ENCODE assay signal across 14 cellular contexts in the genomic region with DNA sequence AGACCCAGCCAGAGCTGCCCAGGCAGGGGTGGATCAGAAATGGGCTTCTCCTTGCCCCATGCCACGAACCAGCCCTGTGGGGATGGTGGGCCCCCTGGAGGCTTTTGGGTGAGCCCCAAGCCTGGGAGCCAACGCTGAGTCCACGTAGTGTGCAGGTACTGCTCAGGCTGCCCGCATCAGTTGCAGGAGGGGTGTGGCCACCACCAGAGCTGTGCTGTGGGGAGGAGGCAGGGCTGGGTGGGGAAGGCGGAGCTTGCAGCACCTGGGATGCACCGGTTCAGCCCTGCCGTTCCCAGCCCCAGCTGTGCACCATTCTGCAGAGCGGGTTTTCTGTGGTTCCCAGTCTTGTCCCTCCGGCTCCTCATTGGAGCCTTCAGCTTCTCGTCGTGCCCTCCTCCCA. TPM values are rescaled to one million over a fixed set of nuclear protein-coding genes. Genes with fewer than 3 reads are reported as not detected.
DNase-seq lines count a peak whose midpoint lies in the region; ATAC-seq, FAIRE-seq and TF ChIP-seq lines count a peak whose summit lies in the region.
"Had no signal": no experiment of that assay in that cellular context is flagged by ENCODE, and none has a peak within 500 bp of the region (broad histone marks: within the 10 kb centered on the region; RNA-seq: fewer than 3 reads in every experiment).

No MANE protein-coding gene starts in this region.

- H3K27me3 ChIP-seq in H1 (replicated peaks in 1 of 4; ENCODE audit: control insufficient read depth in 3 of 4, extremely low read depth in 1 of 4, insufficient read depth in 3 of 4, low read length in 3 of 4) (no peaks in the 10 kb centered on the region; a peak in 1 of 7 replicates), gastrocnemius medialis (no peaks in the 10 kb centered on the region)
- H3K27me3 ChIP-seq: cardiac muscle cell had no signal

- H2BK15ac ChIP-seq in H1 (ENCODE audit: low read length): no peak overlapping the region

- H2BK12ac ChIP-seq in H1 (ENCODE audit: low read depth, low read length): no peak overlapping the region

- no peak overlapping the region for H3K4me3 Mint-ChIP-seq in activated T-cell treated with anti-CD3 and anti-CD28 coated beads, Interleukin-2, amount 50 U/mL, for 4 hours
- H3K4me3 Mint-ChIP-seq: natural killer cell treated with Interleukin-12 subunit alpha and Interleukin-12 subunit beta and Interleukin-15 and Interleukin-18, amount 100 ng/mL, for 72 hours had no signal

- no peak overlapping the region for H4K5ac ChIP-seq in H1 (ENCODE audit: insufficient read length, low read depth, low read length)

- H3K14ac ChIP-seq in H1 (ENCODE audit: insufficient read length): no peak overlapping the region

- no peak overlapping the region; the same call in 1 of the 2 replicates for H3K18ac ChIP-seq in H1 (ENCODE audit: extremely low read depth, low read length)

- H2BK120ac ChIP-seq in H1 (replicated peaks; ENCODE audit: low read depth, low read length): no peak overlapping the region

- H3K4me2 ChIP-seq in H1 (ENCODE audit: insufficient read depth in 1 of 2, low read depth in 2 of 2, low read length in 2 of 2): peak overlapping the region; percentile 18 to 44; a peak in 3 of 4 replicates

- no peak for FAIRE-seq in H1 (lab: Jason Lieb, UNC)
- FAIRE-seq: kidney, urothelium cell line had no signal

- CTCF ChIA-PET in H1 (lab: Charles Lee; ENCODE audit: partially characterized antibody): interaction anchor here (0.6 to 3.2 kb wide), 23 partner anchors 10 to 219 kb away, joined by 3 to 29 read pairs (median 4); a partner anchor contains a TSS

- H4K91ac ChIP-seq in H1 (replicated peaks; ENCODE audit: insufficient read length, low read length): no peak overlapping the region

- no peak for TF ChIP-seq RAD21 in H1 (IDR thresholded peaks at IDR 0.05 in 1 of 2, conservative IDR thresholded peaks at IDR 0.05 in 1 of 2; ENCODE audit: low read depth in 2 of 2, low read length in 2 of 2)

- peak overlapping the region; percentile 65; the same call in 1 of the 2 replicates for H2AK5ac ChIP-seq in H1 (ENCODE audit: low read depth, low read length)

- no peaks in the 10 kb centered on the region for H3K9me3 Mint-ChIP-seq in activated T-cell treated with anti-CD3 and anti-CD28 coated beads, Interleukin-2, amount 50 U/mL, for 4 hours
- H3K9me3 Mint-ChIP-seq: activated T-helper 2 cell treated with anti-CD3 and anti-CD28 coated beads, Interferon-gamma antibody, Interleukin-2, Interleukin-4, amounts not matched to agents 10 μg/mL and 5 μg/mL and 100 μg/mL, durations not matched to agents 14 hours and 24 hours and 36 hours; natural killer cell treated with Interleukin-12 subunit alpha and Interleukin-12 subunit beta and Interleukin-15 and Interleukin-18, amount 100 ng/mL, for 72 hours had no signal

- TF ChIP-seq EP300 in H1 (IDR thresholded peaks at IDR 0.05; ENCODE audit: borderline replicate concordance in 1 of 2, low read depth in 2 of 2, low read length in 2 of 2): no peak

- H3K4me1 ChIP-seq in H1 (replicated peaks in 1 of 4; ENCODE audit: control insufficient read depth in 3 of 4, insufficient read depth in 4 of 4, low read length in 3 of 4) (peaks cover 0 to 8% (median 3%) of the 10 kb centered on the region in 4 experiments; a peak in 5 of 7 replicates), gastrocnemius medialis (peaks cover 22 to 25% of the 10 kb centered on the region in 2 donors)

- peak; percentile 35 to 46 for ATAC-seq in activated T-cell treated with anti-CD3 and anti-CD28 coated beads, Interleukin-2, amount 50 U/mL, for 4 hours
- no peak for ATAC-seq in gastrocnemius medialis
- no peak for ATAC-seq in Right ventricle myocardium inferior

- no peaks in the 10 kb centered on the region for H3K79me1 ChIP-seq in H1 (ENCODE audit: low read depth, low read length)

- intact Hi-C loops in gastrocnemius medialis (cut with DNase I; ENCODE audit: low total_unique reads): no loop called here
- intact Hi-C loops in Right ventricle myocardium inferior (cut with DNase I): no loop called here

- H3K23me2 ChIP-seq in H1 (ENCODE audit: low read depth, low read length): no peaks in the 10 kb centered on the region

- peaks cover 28% of the 10 kb centered on the region for H3K36me3 Mint-ChIP-seq in activated T-cell treated with anti-CD3 and anti-CD28 coated beads, Interleukin-2, amount 50 U/mL, for 4 hours (ENCODE audit: insufficient read depth)
- H3K36me3 Mint-ChIP-seq: natural killer cell treated with Interleukin-12 subunit alpha and Interleukin-12 subunit beta and Interleukin-15 and Interleukin-18, amount 100 ng/mL, for 72 hours had no signal

- no peak overlapping the region for H3K23ac ChIP-seq in H1 (ENCODE audit: insufficient read length)

- POLR2A ChIA-PET in H1 (lab: Charles Lee; ENCODE audit: partially characterized antibody): interaction anchor here (0.6 to 1.5 kb wide), 7 partner anchors 8 to 335 kb away, joined by 3 to 6 read pairs (median 3); no protein-coding TSS in a partner anchor

- H3K9ac ChIP-seq in H1 (replicated peaks in 1 of 4; ENCODE audit: extremely low read depth in 1 of 4, low read depth in 3 of 4, low read length in 3 of 4): peak overlapping the region in 2 of 4 experiments; percentile 25 to 41; a peak in 1 of 7 replicates

- no peak for DNase-seq in activated T-cell treated with anti-CD3 and anti-CD28 coated beads, Interleukin-2, amount 50 U/mL, for 4 hours
- DNase-seq in activated T-cell treated with anti-CD3 and anti-CD28 coated beads, Interleukin-2, amount 50 U/mL, for 48 hours: no peak
- DNase-seq in NCI-H2196 (lab: John Stamatoyannopoulos, UW; ENCODE audit: unreplicated experiment): peak; percentile 59
- DNase-seq in H1 (ENCODE audit: low read depth in 1 of 2, low spot score in 2 of 2): peak in 1 of 2 experiments; percentile 82
- no peak for DNase-seq in gastrocnemius medialis
- no peak for DNase-seq in DMS153 (lab: John Stamatoyannopoulos, UW)
- DNase-seq in Right ventricle myocardium inferior (ENCODE audit: missing footprints): no peak
- DNase-seq in activated naive CD4-positive, alpha-beta T cell treated with Interleukin-2 at 50 U/mL for 16 hours: no peak
- DNase-seq: kidney, NCI-H1417 treated with DMSO at 0.1 percent for 48 hours had no signal

- in situ Hi-C loops in gastrocnemius medialis (cut with MboI; ENCODE audit: low sequenced_read_pairs in 4 of 4): loop anchor here in 1 of 4 donors (10.0 kb wide), 1 partner anchor 57 kb away; no protein-coding TSS in a partner anchor

- peak overlapping the region; percentile 90; the same call in 1 of the 2 replicates for H2BK5ac ChIP-seq in H1 (ENCODE audit: low read depth, low read length)

- H3K36me3 ChIP-seq in H1 (ENCODE audit: control insufficient read depth in 2 of 4, insufficient read depth in 4 of 4, low read length in 3 of 4) (peaks cover 2 to 19% (median 12%) of the 10 kb centered on the region in 4 experiments; a peak in 6 of 8 replicates), gastrocnemius medialis (peaks cover 0 to 88% of the 10 kb centered on the region in 2 donors)

- H3K9me3 ChIP-seq in H1 (ENCODE audit: insufficient read depth in 2 of 2, low read depth in 1 of 2, low read length in 1 of 2) (peaks cover 12 to 19% of the 10 kb centered on the region in 2 experiments), gastrocnemius medialis (no peaks in the 10 kb centered on the region)

- H3K27ac ChIP-seq in H1 (ENCODE audit: low read depth, low read length): 0 out of 2 replicates have a peak overlapping the region, but pooled peaks have one; percentile 29
- peak overlapping the region in 3 of 4 donors; percentile 88 to 93 (median 91) for H3K27ac ChIP-seq in gastrocnemius medialis
- H3K27ac ChIP-seq: cardiac muscle cell had no signal

- no peak overlapping the region for H2AFZ ChIP-seq in H1 (ENCODE audit: low read length)

- no peaks in the 10 kb centered on the region for H3K27me3 Mint-ChIP-seq in activated T-cell treated with anti-CD3 and anti-CD28 coated beads, Interleukin-2, amount 50 U/mL, for 4 hours (ENCODE audit: low read depth)
- H3K27me3 Mint-ChIP-seq: natural killer cell treated with Interleukin-12 subunit alpha and Interleukin-12 subunit beta and Interleukin-15 and Interleukin-18, amount 100 ng/mL, for 72 hours had no signal

- TF ChIP-seq CTCF in H1 (IDR thresholded peaks at IDR 0.05; ENCODE audit: control extremely low read depth in 1 of 3, insufficient read depth in 1 of 3, low read depth in 1 of 3, low read length in 3 of 3): no peak
- TF ChIP-seq CTCF in gastrocnemius medialis (IDR thresholded peaks at IDR 0.05 in 4 of 5, conservative IDR thresholded peaks at IDR 0.05 in 1 of 5): no peak

- H3K4ac ChIP-seq in H1 (replicated peaks; ENCODE audit: insufficient read length, low read depth, low read length): no peak overlapping the region

- H3K79me2 ChIP-seq in H1 (ENCODE audit: control insufficient read depth in 1 of 2, insufficient read depth in 2 of 2, low read length in 2 of 2): no peaks in the 10 kb centered on the region

- H2BK20ac ChIP-seq in H1 (ENCODE audit: low read length): no peak overlapping the region

- no peak overlapping the region for H3K56ac ChIP-seq in H1 (replicated peaks; ENCODE audit: insufficient read length, low read depth, low read length)

- no peaks in the 10 kb centered on the region for H3K4me1 Mint-ChIP-seq in activated T-cell treated with anti-CD3 and anti-CD28 coated beads, Interleukin-2, amount 50 U/mL, for 4 hours (ENCODE audit: low read depth)

- H3K4me3 ChIP-seq in H1 (ENCODE audit: extremely low read depth in 1 of 4, insufficient read depth in 2 of 4, low read depth in 3 of 4, low read length in 4 of 4) (peak overlapping the region in 3 of 4 experiments; percentile 4 to 37 (median 10); a peak in 2 of 8 replicates), gastrocnemius medialis (no peak overlapping the region)
- H3K4me3 ChIP-seq: cardiac muscle cell had no signal

- peak overlapping the region; percentile 65; the same call in 1 of the 2 replicates for H4K8ac ChIP-seq in H1 (ENCODE audit: extremely low read depth, insufficient read depth, low read length)

- TF ChIP-seq POLR2A in H1 (IDR thresholded peaks at IDR 0.05; ENCODE audit: control extremely low read depth in 1 of 2, low read depth in 2 of 2, low read length in 2 of 2) (no peak), gastrocnemius medialis (IDR thresholded peaks at IDR 0.05) (no peak)

- no peaks in the 10 kb centered on the region for H4K20me1 ChIP-seq in H1 (replicated peaks in 1 of 2; ENCODE audit: control insufficient read depth in 1 of 2, insufficient read depth in 2 of 2, low read length in 2 of 2)

- WGBS in H1 (ENCODE audit: extremely low coverage in 1 of 2, insufficient coverage in 1 of 2, insufficient read length in 1 of 2, insufficient replicate concordance in 2 of 2, low coverage in 1 of 2, low lambda C conversion rate in 2 of 2, missing lambda C conversion rate in 1 of 2), 2 experiments: 57% methylated on average over 7 of the region's 11 CpGs; no CpG with 5 or more reads in 1 of the 2 experiments

RNA-seq across cellular contexts. Expression of a gene that starts 36.3 kb away (rescaled TPM):
- 10 to 100 TPM in 1 of 3 donors, 1 to 10 TPM in 2; 3.1 to 31.4 (median 5.3) TPM for total RNA-seq in activated T-cell treated with anti-CD3 and anti-CD28 coated beads, Interleukin-2, amount 50 U/mL, for 4 hours
- not detected in 2 replicates for total RNA-seq in H1 (2021; fragmentation: NEBNext Ultra II Directional; extraction: Animal tissue kit (Norgen Biotek cat#: 25700))
- not detected in 2 replicates for polyA plus RNA-seq in H1 (2011; rRNA removed)
- not detected for polyA plus RNA-seq in H1 (2011; cell fraction: cytosol; rRNA removed)
- polyA plus RNA-seq in H1 (2011; cell fraction: nucleus; rRNA removed): not detected
- not detected in 4 replicates for polyA plus RNA-seq in H1 (2012, experiment 1 of 2)
- not detected for polyA plus RNA-seq in H1 (2012, experiment 2 of 2)
- polyA plus RNA-seq in H1 (2013, experiment 1 of 2): not detected
- not detected for polyA plus RNA-seq in H1 (2013, experiment 2 of 2)
- not detected in 2 replicates for polyA minus RNA-seq in H1 (2011; rRNA and poly(A)+ RNA removed)
- not detected for polyA minus RNA-seq in H1 (2011; cell fraction: cytosol; rRNA and poly(A)+ RNA removed)
- not detected for polyA minus RNA-seq in H1 (2011; cell fraction: nucleus; rRNA and poly(A)+ RNA removed)
- total RNA-seq in gastrocnemius medialis: not detected
- not detected for total RNA-seq in Right ventricle myocardium inferior
- total RNA-seq: cardiac muscle cell; kidney; natural killer cell treated with Interleukin-12 subunit alpha and Interleukin-12 subunit beta and Interleukin-15 and Interleukin-18, amount 100 ng/mL, for 72 hours had no signal
- polyA plus RNA-seq: cardiac muscle cell had no signal

RNA-seq across cellular contexts. Expression of a gene that starts 45.2 kb away (rescaled TPM):
- under 1 TPM in 1 of 3 donors, not detected in 2; 0.28 TPM for total RNA-seq in activated T-cell treated with anti-CD3 and anti-CD28 coated beads, Interleukin-2, amount 50 U/mL, for 4 hours
- 0.15 and 0.35 TPM in 2 replicates for total RNA-seq in H1 (2021; fragmentation: NEBNext Ultra II Directional; extraction: Animal tissue kit (Norgen Biotek cat#: 25700))
- polyA plus RNA-seq in H1 (2011; rRNA removed): 0.39 and 0.44 TPM in 2 replicates
- polyA plus RNA-seq in H1 (2011; cell fraction: cytosol; rRNA removed): 0.66 TPM
- polyA plus RNA-seq in H1 (2011; cell fraction: nucleus; rRNA removed): 0.53 TPM
- polyA plus RNA-seq in H1 (2012, experiment 1 of 2): 0.17 to 0.70 TPM (median 0.39 TPM) in 4 replicates
- 0.24 TPM for polyA plus RNA-seq in H1 (2012, experiment 2 of 2)
- 0.24 TPM for polyA plus RNA-seq in H1 (2013, experiment 1 of 2)
- polyA plus RNA-seq in H1 (2013, experiment 2 of 2): 0.44 TPM
- 0.13 TPM in 1 of 2 replicates, not detected in the other for polyA minus RNA-seq in H1 (2011; rRNA and poly(A)+ RNA removed)
- polyA minus RNA-seq in H1 (2011; cell fraction: cytosol; rRNA and poly(A)+ RNA removed): not detected
- polyA minus RNA-seq in H1 (2011; cell fraction: nucleus; rRNA and poly(A)+ RNA removed): not detected
- total RNA-seq in gastrocnemius medialis: not detected
- 0.70 TPM for total RNA-seq in Right ventricle myocardium inferior

RNA-seq across cellular contexts. Expression of a gene that starts 59.1 kb away (rescaled TPM):
- 10 to 100 TPM; 35.9 to 42.3 (median 37.9) TPM for total RNA-seq in activated T-cell treated with anti-CD3 and anti-CD28 coated beads, Interleukin-2, amount 50 U/mL, for 4 hours
- total RNA-seq in H1 (2021; fragmentation: NEBNext Ultra II Directional; extraction: Animal tissue kit (Norgen Biotek cat#: 25700)): 40.4 and 40.5 TPM in 2 replicates
- 5.5 and 13.2 TPM in 2 replicates for polyA plus RNA-seq in H1 (2011; rRNA removed)
- polyA plus RNA-seq in H1 (2011; cell fraction: cytosol; rRNA removed): 4.1 TPM
- 18.6 TPM for polyA plus RNA-seq in H1 (2011; cell fraction: nucleus; rRNA removed)
- polyA plus RNA-seq in H1 (2012, experiment 1 of 2): 15.2 to 19.4 TPM (median 18.9 TPM) in 4 replicates
- polyA plus RNA-seq in H1 (2012, experiment 2 of 2): 13.9 TPM
- 33.1 TPM for polyA plus RNA-seq in H1 (2013, experiment 1 of 2)
- polyA plus RNA-seq in H1 (2013, experiment 2 of 2): 33.0 TPM
- polyA minus RNA-seq in H1 (2011; rRNA and poly(A)+ RNA removed): 10.0 and 15.5 TPM in 2 replicates
- polyA minus RNA-seq in H1 (2011; cell fraction: cytosol; rRNA and poly(A)+ RNA removed): 23.0 TPM
- 35.1 TPM for polyA minus RNA-seq in H1 (2011; cell fraction: nucleus; rRNA and poly(A)+ RNA removed)
- total RNA-seq in gastrocnemius medialis (10 to 100 TPM; 36.6 to 89.4 (median 79.7) TPM), Right ventricle myocardium inferior (25.7 TPM)

Comparison
In these comparisons a context has a peak if more than half of its experiments do, and no peak if none do; other contexts are left out.
1. ATAC-seq: peak in activated T-cell treated with anti-CD3 and anti-CD28 coated beads, Interleukin-2, amount 50 U/mL, for 4 hours (2 of 2); none in gastrocnemius medialis (0 of 2) and Right ventricle myocardium inferior (single experiment).
2. H3K4me3 ChIP-seq: peak in H1 (3 of 4); none in gastrocnemius medialis (0 of 4).